Comparison of ENCODE assay signal across 2 cellular contexts in the genomic region with DNA sequence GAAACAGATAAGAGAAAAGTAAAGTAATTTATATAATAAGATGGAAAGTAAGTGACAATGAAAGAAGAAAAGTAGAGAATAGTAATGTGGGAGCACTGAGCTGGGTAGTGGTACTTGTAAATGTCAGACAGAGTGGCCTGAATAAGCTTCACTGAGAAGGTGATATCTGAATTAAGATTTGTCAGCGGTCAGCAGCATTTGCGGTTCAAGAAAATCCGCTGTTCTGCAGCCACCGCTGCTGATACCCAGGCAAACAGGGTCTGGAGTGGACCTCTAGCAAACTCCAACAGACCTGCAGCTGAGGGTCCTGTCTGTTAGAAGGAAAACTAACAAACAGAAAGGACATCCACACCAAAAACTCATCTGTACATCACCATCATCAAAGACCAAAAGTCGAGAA. TPM values are rescaled to one million over a fixed set of nuclear protein-coding genes. Genes with fewer than 3 reads are reported as not detected.
"Had no signal": no experiment of that assay in that cellular context is flagged by ENCODE, and none has a peak within 500 bp of the region (broad histone marks: within the 10 kb centered on the region; RNA-seq: fewer than 3 reads in every experiment).

No MANE protein-coding gene starts in this region.

RNA-seq across cellular contexts. Expression of gene TTC39A, which starts 55.9 kb away (rescaled TPM):
- total RNA-seq: HT1080 had no signal
- polyA plus RNA-seq: IgD-negative memory B cell had no signal
